ENCODE assay signal across 12 cellular contexts in the genomic region with DNA sequence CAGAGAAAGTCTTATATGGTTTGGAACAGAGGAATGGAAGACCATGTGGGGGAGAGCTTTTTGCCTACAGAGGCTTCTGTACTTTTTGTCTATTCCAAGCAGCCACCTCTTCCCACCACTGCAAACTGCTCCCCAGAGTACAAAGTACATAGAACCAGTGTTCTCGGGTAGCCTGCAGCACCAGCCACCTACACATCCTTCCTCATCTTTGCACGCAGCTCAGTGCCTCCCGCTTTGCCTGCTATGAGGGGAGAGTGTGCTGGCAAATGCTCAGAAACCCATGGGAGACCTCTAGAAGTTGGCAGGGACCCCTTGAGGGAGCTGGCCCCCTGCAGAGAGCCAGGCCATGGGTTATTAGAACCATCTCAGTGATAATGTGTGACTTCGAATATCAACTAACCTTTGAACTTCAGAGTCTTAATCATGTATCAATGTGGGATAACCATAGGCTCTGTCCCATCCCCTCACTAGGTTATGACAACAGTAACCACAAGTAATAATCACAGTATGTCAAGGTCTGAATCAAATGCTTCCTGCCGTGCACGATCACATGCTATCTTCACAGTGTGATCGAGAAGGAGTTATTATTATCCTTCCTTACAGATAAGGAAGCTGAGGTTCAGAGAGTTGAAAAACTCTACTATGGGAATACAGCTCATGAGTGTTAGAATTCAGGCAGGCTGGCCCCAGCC. TPM values are rescaled to one million over a fixed set of nuclear protein-coding genes. Genes with fewer than 3 reads are reported as not detected.
DNase-seq lines count a peak whose midpoint lies in the region; ATAC-seq, FAIRE-seq and TF ChIP-seq lines count a peak whose summit lies in the region.
"Had no signal": no experiment of that assay in that cellular context is flagged by ENCODE, and none has a peak within 500 bp of the region (broad histone marks: within the 10 kb centered on the region; RNA-seq: fewer than 3 reads in every experiment).

No MANE protein-coding gene starts in this region.

- peak; percentile 51 to 63 for ATAC-seq in activated CD4-positive, CD25-positive, alpha-beta regulatory T cell treated with anti-CD3 and anti-CD28 coated beads, Interleukin-2, amount 50 U/mL, for 24 hours
- ATAC-seq in RWPE2 (ENCODE audit: low read depth) = no peak
- ATAC-seq: gastroesophageal sphincter had no signal

- H3K18ac ChIP-seq in H1 (ENCODE audit: extremely low read depth, low read length) = no peak overlapping the region

- H3K23ac ChIP-seq in H1 (ENCODE audit: insufficient read length) = no peak overlapping the region

- no peak overlapping the region for H4K8ac ChIP-seq in H1 (ENCODE audit: extremely low read depth, insufficient read depth, low read length)

- H3K36me3 ChIP-seq in RWPE2 (ENCODE audit: low read depth) (no peaks in the 10 kb centered on the region), H1 (ENCODE audit: control insufficient read depth in 2 of 4, insufficient read depth in 4 of 4, low read length in 3 of 4) (no peaks in the 10 kb centered on the region), smooth muscle cell (ENCODE audit: low read depth) (no peaks in the 10 kb centered on the region)
- H3K36me3 ChIP-seq: gastroesophageal sphincter, WERI-Rb-1 had no signal

- WGBS in H1 (ENCODE audit: extremely low coverage in 1 of 2, insufficient coverage in 1 of 2, insufficient read length in 1 of 2, insufficient replicate concordance in 2 of 2, low coverage in 1 of 2, low lambda C conversion rate in 2 of 2, missing lambda C conversion rate in 1 of 2), 2 experiments = 94% methylated on average over 7 of the region's 7 CpGs; no CpG with 5 or more reads in 1 of the 2 experiments
- 62% methylated on average over 7 of the region's 7 CpGs for WGBS in smooth muscle cell (ENCODE audit: low lambda C conversion rate)

- no peak overlapping the region for H3K4me3 ChIP-seq in RWPE2 (ENCODE audit: severe bottlenecking)
- no peak overlapping the region for H3K4me3 ChIP-seq in H1 (ENCODE audit: extremely low read depth in 1 of 4, insufficient read depth in 2 of 4, low read depth in 3 of 4, low read length in 4 of 4)
- H3K4me3 ChIP-seq in smooth muscle cell = no peak overlapping the region
- H3K4me3 ChIP-seq: gastroesophageal sphincter had no signal

- H3K23me2 ChIP-seq in H1 (ENCODE audit: low read depth, low read length) = no peaks in the 10 kb centered on the region; the same call in 1 of the 2 replicates

- H2AFZ ChIP-seq in H1 (ENCODE audit: low read length) (no peak overlapping the region), smooth muscle cell (ENCODE audit: low read depth) (no peak overlapping the region)

- no peak overlapping the region for H3K4ac ChIP-seq in H1 (replicated peaks; ENCODE audit: insufficient read length, low read depth, low read length)

- H4K91ac ChIP-seq in H1 (replicated peaks; ENCODE audit: insufficient read length, low read length) = no peak overlapping the region

- H4K20me1 ChIP-seq in H1 (replicated peaks in 1 of 2; ENCODE audit: control insufficient read depth in 1 of 2, insufficient read depth in 2 of 2, low read length in 2 of 2) = no peaks in the 10 kb centered on the region
- no peaks in the 10 kb centered on the region for H4K20me1 ChIP-seq in smooth muscle cell (ENCODE audit: low read depth)

- TF ChIP-seq RAD21 in H1 (IDR thresholded peaks at IDR 0.05 in 1 of 2, conservative IDR thresholded peaks at IDR 0.05 in 1 of 2; ENCODE audit: low read depth in 2 of 2, low read length in 2 of 2) = no peak

- POLR2A ChIA-PET in H1 (lab: Charles Lee; ENCODE audit: partially characterized antibody) = interaction anchor here (0.6 to 4.0 kb wide), 6 partner anchors 9 to 243 kb away, joined by 3 to 30 read pairs (median 6); partner anchors contain the start of gene SMAD3

- H3K9ac ChIP-seq in H1 (replicated peaks in 1 of 4; ENCODE audit: extremely low read depth in 1 of 4, low read depth in 3 of 4, low read length in 3 of 4) (no peak overlapping the region), smooth muscle cell (ENCODE audit: low read depth) (no peak overlapping the region)

- DNase-seq in activated CD4-positive, CD25-positive, alpha-beta regulatory T cell treated with anti-CD3 and anti-CD28 coated beads, Interleukin-2, amount 50 U/mL, for 72 hours = no peak
- DNase-seq in RWPE2 (ENCODE audit: low spot score) = peak; percentile 46
- DNase-seq in H1 (ENCODE audit: low read depth in 1 of 2, low spot score in 2 of 2) = no peak
- no peak for DNase-seq in smooth muscle cell (lab: John Stamatoyannopoulos, UW; ENCODE audit: unreplicated experiment)
- no peak for DNase-seq in stimulated activated CD4-positive, alpha-beta T cell treated with anti-CD3 and anti-CD28 coated beads, Interleukin-2, amount 100 ng/mL, for 48 hours
- no peak for DNase-seq in NAMALWA (ENCODE audit: low spot score)
- DNase-seq in GM13976 (ENCODE audit: low spot score) = no peak
- DNase-seq: stimulated activated CD4-positive, alpha-beta T cell treated with anti-CD3 and anti-CD28 coated beads, Interleukin-1b, Interleukin-23, amount 100 ng/mL, for 48 hours; WERI-Rb-1 had no signal

- no peak for TF ChIP-seq EP300 in H1 (IDR thresholded peaks at IDR 0.05; ENCODE audit: borderline replicate concordance in 1 of 2, low read depth in 2 of 2, low read length in 2 of 2)

- no peak overlapping the region for H3K14ac ChIP-seq in H1 (ENCODE audit: insufficient read length)

- CTCF ChIA-PET in H1 (lab: Charles Lee; ENCODE audit: partially characterized antibody) = interaction anchor here (1.1 to 1.8 kb wide), 7 partner anchors 12 to 120 kb away, joined by 3 to 7 read pairs (median 5); no protein-coding TSS in a partner anchor

- H3K79me1 ChIP-seq in H1 (ENCODE audit: low read depth, low read length) = no peaks in the 10 kb centered on the region

- H3K9me3 ChIP-seq in RWPE2 (ENCODE audit: severe bottlenecking) (no peaks in the 10 kb centered on the region), H1 (ENCODE audit: insufficient read depth in 2 of 2, low read depth in 1 of 2, low read length in 1 of 2) (no peaks in the 10 kb centered on the region), smooth muscle cell (replicated peaks; ENCODE audit: low read depth) (no peaks in the 10 kb centered on the region)
- H3K9me3 ChIP-seq: gastroesophageal sphincter had no signal

- H3K4me2 ChIP-seq in H1 (ENCODE audit: insufficient read depth in 1 of 2, low read depth in 2 of 2, low read length in 2 of 2) (no peak overlapping the region), smooth muscle cell (peak overlapping the region; percentile 6)

- H3K27me3 ChIP-seq in RWPE2 (ENCODE audit: insufficient read depth, poor library complexity, severe bottlenecking) (no peaks in the 10 kb centered on the region), H1 (replicated peaks in 1 of 4; ENCODE audit: control insufficient read depth in 3 of 4, extremely low read depth in 1 of 4, insufficient read depth in 3 of 4, low read length in 3 of 4) (no peaks in the 10 kb centered on the region), smooth muscle cell (ENCODE audit: low read depth) (no peaks in the 10 kb centered on the region)
- H3K27me3 ChIP-seq: gastroesophageal sphincter had no signal

- no peak overlapping the region for H2BK120ac ChIP-seq in H1 (replicated peaks; ENCODE audit: low read depth, low read length)

- TF ChIP-seq POLR2A in H1 (IDR thresholded peaks at IDR 0.05; ENCODE audit: control extremely low read depth in 1 of 2, low read depth in 2 of 2, low read length in 2 of 2) = no peak

- H2BK20ac ChIP-seq in H1 (ENCODE audit: low read length) = no peak overlapping the region

- H3K56ac ChIP-seq in H1 (replicated peaks; ENCODE audit: insufficient read length, low read depth, low read length) = no peak overlapping the region

- H2BK5ac ChIP-seq in H1 (ENCODE audit: low read depth, low read length) = no peak overlapping the region

- H2BK12ac ChIP-seq in H1 (ENCODE audit: low read depth, low read length) = 0 out of 2 replicates have a peak overlapping the region, but pooled peaks have one; percentile 12

- TF ChIP-seq CTCF in RWPE2 (IDR thresholded peaks at IDR 0.05; ENCODE audit: poor library complexity, severe bottlenecking) = no peak
- TF ChIP-seq CTCF in H1 (IDR thresholded peaks at IDR 0.05; ENCODE audit: control extremely low read depth in 1 of 3, insufficient read depth in 1 of 3, low read depth in 1 of 3, low read length in 3 of 3) = no peak
- no peak for TF ChIP-seq CTCF in smooth muscle cell (IDR thresholded peaks at IDR 0.05; ENCODE audit: borderline replicate concordance, insufficient read depth, poor library complexity, severe bottlenecking)
- TF ChIP-seq CTCF in GM13976 (IDR thresholded peaks at IDR 0.05; ENCODE audit: borderline replicate concordance, control extremely low read depth, extremely low read depth, insufficient read depth, missing control alignments) = no peak

- no peak for FAIRE-seq in H1 (lab: Jason Lieb, UNC)

- H3F3A ChIP-seq in smooth muscle cell (ENCODE audit: low read depth) = peaks cover 11% of the 10 kb centered on the region

- H3K79me2 ChIP-seq in H1 (ENCODE audit: control insufficient read depth in 1 of 2, insufficient read depth in 2 of 2, low read length in 2 of 2) (no peaks in the 10 kb centered on the region), smooth muscle cell (ENCODE audit: low read depth) (no peaks in the 10 kb centered on the region)

- in situ Hi-C loops in GM13976 (cut with MboI; ENCODE audit: low sequenced_read_pairs, unreplicated experiment) = no loop called here

- H3K27ac ChIP-seq in RWPE2 (ENCODE audit: poor library complexity, severe bottlenecking) (no peak overlapping the region), H1 (ENCODE audit: low read depth, low read length) (no peak overlapping the region), smooth muscle cell (ENCODE audit: low read depth) (no peak overlapping the region)
- H3K27ac ChIP-seq: HL-60, WERI-Rb-1 had no signal

- no peak overlapping the region for H4K5ac ChIP-seq in H1 (ENCODE audit: insufficient read length, low read depth, low read length)

- no peak overlapping the region for H2BK15ac ChIP-seq in H1 (ENCODE audit: low read length)

- no peak overlapping the region for H2AK5ac ChIP-seq in H1 (ENCODE audit: low read depth, low read length)

- H3K4me1 ChIP-seq in RWPE2 (ENCODE audit: insufficient read depth, poor library complexity, severe bottlenecking) (peaks cover 14% of the 10 kb centered on the region), H1 (replicated peaks in 1 of 4; ENCODE audit: control insufficient read depth in 3 of 4, insufficient read depth in 4 of 4, low read length in 3 of 4) (peaks cover 9 to 19% (median 16%) of the 10 kb centered on the region in 4 experiments), smooth muscle cell (ENCODE audit: low read depth) (peaks cover 33% of the 10 kb centered on the region)

RNA-seq across cellular contexts. Expression of gene SMAD3, which starts 22.8 kb away (rescaled TPM):
- 11.1 and 12.4 TPM in 2 replicates for total RNA-seq in H1 (2021; fragmentation: NEBNext Ultra II Directional; extraction: Animal tissue kit (Norgen Biotek cat#: 25700))
- polyA plus RNA-seq in H1 (2011; rRNA removed) (10.1 and 17.3 TPM in 2 replicates), smooth muscle cell (20.2 and 27.7 TPM in 2 replicates)
- 9.1 TPM for polyA plus RNA-seq in H1 (2011; cell fraction: cytosol; rRNA removed)
- 41.6 TPM for polyA plus RNA-seq in H1 (2011; cell fraction: nucleus; rRNA removed)
- polyA plus RNA-seq in H1 (2012, experiment 1 of 2) = 7.8 to 10.4 TPM (median 8.7 TPM) in 4 replicates
- 5.0 TPM for polyA plus RNA-seq in H1 (2012, experiment 2 of 2)
- polyA plus RNA-seq in H1 (2013, experiment 1 of 2) = 13.2 TPM
- polyA plus RNA-seq in H1 (2013, experiment 2 of 2) = 11.1 TPM
- 16.5 and 18.3 TPM in 2 replicates for polyA minus RNA-seq in H1 (2011; rRNA and poly(A)+ RNA removed)
- 12.3 TPM for polyA minus RNA-seq in H1 (2011; cell fraction: cytosol; rRNA and poly(A)+ RNA removed)
- 14.3 TPM for polyA minus RNA-seq in H1 (2011; cell fraction: nucleus; rRNA and poly(A)+ RNA removed)
- 21.9 and 25.9 TPM in 2 replicates for total RNA-seq in smooth muscle cell
